ENCODE assay signal across 13 cellular contexts in genomic region chr10:72598769-72599701, GRCh38.
"Had no signal": no experiment of that assay in that cellular context is flagged by ENCODE, and none has a peak within 500 bp of the region (broad histone marks: within the 10 kb centered on the region; RNA-seq: fewer than 3 reads in every experiment).

No MANE protein-coding gene starts in this region.

- H3K9me3 ChIP-seq: esophagus squamous epithelium, ovary, spleen, thyroid gland had no signal

- H3K4me3 ChIP-seq: esophagus squamous epithelium, ovary, spleen, thyroid gland had no signal

- ATAC-seq: sciatic nerve, T-helper 17 cell had no signal

- H3K27ac ChIP-seq: esophagus squamous epithelium, ovary, spleen, thyroid gland had no signal

- H3K4me1 ChIP-seq: esophagus squamous epithelium, thyroid gland had no signal

- H3K27me3 ChIP-seq: esophagus squamous epithelium, ovary, spleen, thyroid gland had no signal

- H3K4me3 Mint-ChIP-seq: activated CD4-positive, alpha-beta memory T cell treated with anti-CD3 and anti-CD28 coated beads, Interleukin-2, amount 10 ng/mL, durations not matched to agents 7 days and 5 days; activated T-cell treated with anti-CD3 and anti-CD28 coated beads, Interleukin-2, amount 50 U/mL, for 24 hours; T-helper 17 cell had no signal

- H3K9me3 Mint-ChIP-seq: activated CD4-positive, alpha-beta memory T cell treated with anti-CD3 and anti-CD28 coated beads, Interleukin-2, amount 10 ng/mL, durations not matched to agents 7 days and 5 days had no signal

- H3K27ac Mint-ChIP-seq: activated CD4-positive, alpha-beta memory T cell treated with anti-CD3 and anti-CD28 coated beads, Interleukin-2, amount 10 ng/mL, durations not matched to agents 7 days and 5 days; activated T-cell treated with anti-CD3 and anti-CD28 coated beads, Interleukin-2, amount 50 U/mL, for 24 hours; T-helper 17 cell had no signal

- H3K36me3 ChIP-seq: esophagus squamous epithelium, ovary, thyroid gland had no signal

- DNase-seq: activated CD4-positive, alpha-beta memory T cell treated with anti-CD3 and anti-CD28 coated beads, Interleukin-2, amount 10 ng/mL, durations not matched to agents 7 days and 5 days; activated CD4-positive, alpha-beta T cell treated with anti-CD3 and anti-CD28 coated beads for 4 hours; activated effector memory CD4-positive, alpha-beta T cell treated with Interleukin-2 at 50 U/mL for 16 hours; activated naive CD4-positive, alpha-beta T cell treated with anti-CD3 and anti-CD28 coated beads, Interleukin-2, amount 50 U/mL, for 16 hours; activated T-cell treated with anti-CD3 and anti-CD28 coated beads, Interleukin-2, amount 50 U/mL, for 24 hours; esophagus squamous epithelium; foreskin fibroblast; hippocampal formation; ovary; spleen; T-helper 17 cell; thyroid gland had no signal

- H3K27me3 Mint-ChIP-seq: activated CD4-positive, alpha-beta memory T cell treated with anti-CD3 and anti-CD28 coated beads, Interleukin-2, amount 10 ng/mL, durations not matched to agents 7 days and 5 days; activated T-cell treated with anti-CD3 and anti-CD28 coated beads, Interleukin-2, amount 50 U/mL, for 24 hours; T-helper 17 cell had no signal
